32 cellular contexts compared by ENCODE assay signal in genomic region chr2:38828460-38828859, GRCh38. TPM values are rescaled to one million over a fixed set of nuclear protein-coding genes. Genes with fewer than 3 reads are reported as not detected.
DNase-seq lines count a peak whose midpoint lies in the region; ATAC-seq, FAIRE-seq and TF ChIP-seq lines count a peak whose summit lies in the region.
"Had no signal": no experiment of that assay in that cellular context is flagged by ENCODE, and none has a peak within 500 bp of the region (broad histone marks: within the 10 kb centered on the region; RNA-seq: fewer than 3 reads in every experiment).

No MANE protein-coding gene starts in this region.

- no peak overlapping the region for H3K4me3 ChIP-seq in A549
- H3K4me3 ChIP-seq in HEK293 (ENCODE audit: low read depth, low read length), result no peak overlapping the region
- no peak overlapping the region for H3K4me3 ChIP-seq in PC-9
- H3K4me3 ChIP-seq in ovary, result no peak overlapping the region
- H3K4me3 ChIP-seq: BLaER1 treated with 17β-estradiol and CSF1 and Interleukin-3, amounts not matched to agents 10 nM and 100 nM; GM12878; SJSA1 had no signal

- H3K27ac Mint-ChIP-seq in chondrocyte (ENCODE audit: unreplicated experiment), result peak overlapping the region; percentile 93
- H3K27ac Mint-ChIP-seq: CD4-positive, alpha-beta memory T cell; T-cell had no signal

- peak overlapping the region; percentile 78 to 90 for H3K27ac ChIP-seq in A549
- H3K27ac ChIP-seq in HEK293 (ENCODE audit: extremely low read depth, low read depth, low read length), result no peak overlapping the region
- peak overlapping the region; percentile 69 for H3K27ac ChIP-seq in PC-9
- H3K27ac ChIP-seq in ovary, result no peak overlapping the region

- no TSS peak for BruUV-seq in PC-9 (replicated peaks; lab: Mats Ljungman, UMichigan)

- WGBS in A549 (ENCODE audit: missing lambda C conversion rate), result 85% methylated on average over 4 of the region's 4 CpGs
- WGBS in ovary, 3 donors, result 70 to 82% (median 82%) methylated on average over 4 of the region's 4 CpGs

- no peaks in the 10 kb centered on the region for H3K27me3 Mint-ChIP-seq in chondrocyte (ENCODE audit: low read depth)
- H3K27me3 Mint-ChIP-seq: CD4-positive, alpha-beta memory T cell; T-cell had no signal

- H4K20me1 ChIP-seq in PC-9 (ENCODE audit: insufficient read depth), result no peaks in the 10 kb centered on the region
- H4K20me1 ChIP-seq: BLaER1 treated with 17β-estradiol and CSF1 and Interleukin-3, amounts not matched to agents 10 nM and 100 nM had no signal

- TF ChIP-seq EP300 in A549 (IDR thresholded peaks at IDR 0.05) (no peak), ovary (IDR thresholded peaks at IDR 0.05) (no peak)

- no peaks in the 10 kb centered on the region for H3K79me2 ChIP-seq in PC-9 (ENCODE audit: low read depth)

- no peak for FAIRE-seq in A549 (lab: Jason Lieb, UNC)
- FAIRE-seq: A204.1, GM12878, H1 had no signal

- TF ChIP-seq CTCF in A549 (IDR thresholded peaks at IDR 0.05) (no peak), HEK293 (tag by site-specific recombination; IDR thresholded peaks at IDR 0.05) (no peak), PC-9 (conservative IDR thresholded peaks at IDR 0.05) (no peak), chondrocyte (IDR thresholded peaks at IDR 0.05) (no peak), ovary (IDR thresholded peaks at IDR 0.05) (no peak)

- H3K9me3 Mint-ChIP-seq in chondrocyte (ENCODE audit: low read depth), result no peaks in the 10 kb centered on the region
- H3K9me3 Mint-ChIP-seq: CD4-positive, alpha-beta memory T cell; T-cell had no signal

- peak overlapping the region; percentile 79; the same call in 2 of the 3 replicates for H3K4me2 ChIP-seq in A549
- no peak overlapping the region for H3K4me2 ChIP-seq in PC-9

- DNase-seq in A549 (ENCODE audit: low read depth in 1 of 2, low spot score in 1 of 2), result no peak
- no peak for DNase-seq in PC-9
- DNase-seq in chondrocyte (ENCODE audit: low spot score), result no peak
- no peak for DNase-seq in activated CD4-positive, CD25-positive, alpha-beta regulatory T cell treated with anti-CD3 and anti-CD28 coated beads, Interleukin-2, amount 50 U/mL, for 72 hours
- DNase-seq in ovary, result no peak
- DNase-seq: AML-193; CD4-positive, alpha-beta memory T cell; COR-L47; DMS 273 treated with DMSO at 0.1 percent for 48 hours; DMS79; EL; GDM1; HCEC 1CT; KBM-7; NCI-H1048; NCI-H1417; NCI-H1694; NCI-H2081; NCI-H2171; NCI-H226; NCI-H510A; NCI-H69; T-cell had no signal

- no peaks in the 10 kb centered on the region for H3K9me2 ChIP-seq in PC-9 (ENCODE audit: insufficient read depth)

- no peak overlapping the region for H2AFZ ChIP-seq in PC-9

- TF ChIP-seq POLR2A in A549 (IDR thresholded peaks at IDR 0.05; ENCODE audit: low read length) (no peak), ovary (IDR thresholded peaks at IDR 0.05) (no peak)

- H3K4me1 Mint-ChIP-seq in chondrocyte (ENCODE audit: low read depth), result peaks cover 12% of the 10 kb centered on the region
- H3K4me1 Mint-ChIP-seq: CD4-positive, alpha-beta memory T cell; T-cell had no signal

- H3K4me1 ChIP-seq in A549 (peaks cover 16% of the 10 kb centered on the region), HEK293 (ENCODE audit: control insufficient read depth, insufficient read depth, low read length) (no peaks in the 10 kb centered on the region), PC-9 (replicated peaks; ENCODE audit: insufficient read depth) (peaks cover 9% of the 10 kb centered on the region), ovary (ENCODE audit: insufficient read depth) (no peaks in the 10 kb centered on the region)

- ATAC-seq in A549 (peak in 1 of 2 experiments; percentile 30; a peak in 1 of 6 replicates), GM18520 (IDR thresholded peaks at IDR 0.05; ENCODE audit: unreplicated experiment) (no peak), GM21528 (IDR thresholded peaks at IDR 0.05; ENCODE audit: low FRiP score, unreplicated experiment) (no peak)
- ATAC-seq: GM12878, Right ventricle myocardium inferior, T-cell had no signal

- H3K36me3 ChIP-seq in HEK293 (ENCODE audit: control insufficient read depth in 2 of 2, insufficient read depth in 1 of 2, low read length in 2 of 2), result peaks cover 36 to 48% of the 10 kb centered on the region in 2 experiments; a peak in 2 of 3 replicates
- peaks cover 21% of the 10 kb centered on the region; the same call in 1 of the 2 replicates for H3K36me3 ChIP-seq in PC-9 (ENCODE audit: low read depth)
- no peaks in the 10 kb centered on the region for H3K36me3 ChIP-seq in ovary

- TF ChIP-seq RAD21 in A549 (conservative IDR thresholded peaks at IDR 0.05 in 1 of 2, IDR thresholded peaks at IDR 0.05 in 1 of 2), result no peak

- H3K27me3 ChIP-seq in PC-9 (ENCODE audit: insufficient read depth, low read depth) (no peaks in the 10 kb centered on the region), ovary (no peaks in the 10 kb centered on the region)
- H3K27me3 ChIP-seq: BLaER1 treated with 17β-estradiol and CSF1 and Interleukin-3, amounts not matched to agents 10 nM and 100 nM; SJSA1 had no signal

- CTCF ChIA-PET in A549 (lab: Yijun Ruan, JAX), result no interaction called here
- CTCF ChIA-PET in HEK293 (lab: Yijun Ruan, JAX), result interaction anchor here (0.6 kb wide), 2 partner anchors 247 to 266 kb away, joined by 3 to 4 read pairs; no protein-coding TSS in a partner anchor
- CTCF ChIA-PET in PC-9 (lab: Charles Lee), result no interaction called here

- H3K4me3 Mint-ChIP-seq in chondrocyte (ENCODE audit: unreplicated experiment), result no peak overlapping the region
- H3K4me3 Mint-ChIP-seq: CD4-positive, alpha-beta memory T cell; T-cell had no signal

- 0 out of 2 replicates have a peak, but pooled peaks cover 10% of the 10 kb centered on the region for H3F3A ChIP-seq in PC-9 (ENCODE audit: insufficient read depth, low read depth)

- intact Hi-C loops in PC-9 (cut with micrococcal nuclease; ENCODE audit: unreplicated experiment) (no loop called here), ovary (cut with DNase I) (no loop called here)

- H3K9me3 ChIP-seq in A549, result no peaks in the 10 kb centered on the region
- H3K9me3 ChIP-seq in HEK293 (ENCODE audit: control insufficient read depth, insufficient read depth, low read depth, low read length), result no peaks in the 10 kb centered on the region
- H3K9me3 ChIP-seq in PC-9 (ENCODE audit: insufficient read depth, low read depth), result no peaks in the 10 kb centered on the region
- H3K9me3 ChIP-seq in ovary, result no peaks in the 10 kb centered on the region
- H3K9me3 ChIP-seq: BLaER1 treated with 17β-estradiol and CSF1 and Interleukin-3, amounts not matched to agents 10 nM and 100 nM; SJSA1 had no signal

- POLR2A ChIA-PET in A549 (lab: Yijun Ruan, JAX), result interaction anchor here (5.3 kb wide), 1 partner anchor 78 kb away, joined by 36 read pairs; the partner anchor contains the start of gene SRSF7
- POLR2A ChIA-PET in HEK293 (lab: Yijun Ruan, JAX), result interaction anchor here (2.5 kb wide), 1 partner anchor 77 kb away, joined by 14 read pairs; the partner anchor contains the start of gene SRSF7
- POLR2A ChIA-PET in PC-9 (lab: Charles Lee; ENCODE audit: unreplicated experiment), result interaction anchor here (0.6 kb wide), 1 partner anchor 77 kb away, joined by 3 read pairs; the partner anchor contains the start of gene SRSF7

- H3K36me3 Mint-ChIP-seq in chondrocyte (ENCODE audit: low read depth), result peaks cover 10% of the 10 kb centered on the region

TF ChIP-seq in A549, 52 proteins besides CTCF, POLR2A, EP300 and RAD21 (continues in another document):
- TF ChIP-seq HEYL (CRISPR knock-in tag; IDR thresholded peaks at IDR 0.05) (no peak), EHMT2 (IDR thresholded peaks at IDR 0.05; ENCODE audit: low read depth) (no peak)

TF ChIP-seq in HEK293, 187 proteins besides CTCF, POLR2A, EP300 and RAD21:
- no peak for TF ChIP-seq ZNF2 (tag by site-specific recombination; IDR thresholded peaks at IDR 0.05)
- 0 out of 2 replicates have a peak, but pooled peaks have one; percentile 12 for TF ChIP-seq ZNF121 (tag by site-specific recombination; IDR thresholded peaks at IDR 0.05)

RNA-seq across cellular contexts. Expression of gene DHX57, which starts 47.3 kb away (rescaled TPM):
- polyA plus RNA-seq in A549 (2011; rRNA removed) (31.8 and 36.8 TPM in 2 replicates), A549 (2017; fragmentation: RNase III; extraction: RNeasy Plus Mini Kit Qiagen cat#74134 plus additional on column Dnase treatment) (20.6 to 21.6 TPM (median 21.1 TPM) in 3 replicates), ovary (10 to 100 TPM; 10.6 to 16.5 TPM)
- polyA plus RNA-seq in A549 (2012; cell fraction: cytosol; rRNA removed), result 8.8 and 9.3 TPM in 2 replicates
- polyA plus RNA-seq in A549 (2012; cell fraction: nucleus; rRNA removed), result 9.7 and 13.7 TPM in 2 replicates
- polyA minus RNA-seq in A549 (2011; rRNA and poly(A)+ RNA removed), result 37.3 and 37.5 TPM in 2 replicates
- total RNA-seq in PC-9 (2021) (20.8 and 28.1 TPM in 2 replicates), chondrocyte (13.6 to 21.8 TPM (median 18.2 TPM) in 3 replicates), ovary (10 to 100 TPM in 6 of 7 donors, 1 to 10 TPM in 1; 8.7 to 24.4 (median 16.9) TPM)

RNA-seq across cellular contexts. Expression of gene MORN2, which starts 47.3 kb away (rescaled TPM):
- 32.5 and 54.7 TPM in 2 replicates for polyA plus RNA-seq in A549 (2011; rRNA removed)
- 13.7 and 19.5 TPM in 2 replicates for polyA plus RNA-seq in A549 (2012; cell fraction: cytosol; rRNA removed)
- polyA plus RNA-seq in A549 (2012; cell fraction: nucleus; rRNA removed), result 4.0 and 8.2 TPM in 2 replicates
- 44.7 to 48.9 TPM (median 45.9 TPM) in 3 replicates for polyA plus RNA-seq in A549 (2017; fragmentation: RNase III; extraction: RNeasy Plus Mini Kit Qiagen cat#74134 plus additional on column Dnase treatment)
- 3.1 and 3.5 TPM in 2 replicates for polyA minus RNA-seq in A549 (2011; rRNA and poly(A)+ RNA removed)
- total RNA-seq in PC-9 (2021), result 16.7 and 22.9 TPM in 2 replicates
- 9.5 to 20.0 TPM (median 9.8 TPM) in 3 replicates for total RNA-seq in chondrocyte
- 10 to 100 TPM; 12.9 to 46.9 (median 15.9) TPM for total RNA-seq in ovary
- 10 to 100 TPM; 25.7 to 31.8 TPM for polyA plus RNA-seq in ovary

RNA-seq across cellular contexts. Expression of gene GEMIN6, which starts 50.5 kb away (rescaled TPM):
- polyA plus RNA-seq in A549 (2011; rRNA removed) (46.7 and 51.2 TPM in 2 replicates), A549 (2017; fragmentation: RNase III; extraction: RNeasy Plus Mini Kit Qiagen cat#74134 plus additional on column Dnase treatment) (53.2 to 59.0 TPM (median 53.5 TPM) in 3 replicates), ovary (10 to 100 TPM in 1 of 2 donors, 1 to 10 TPM in 1; 6.9 to 14.9 TPM)
- polyA plus RNA-seq in A549 (2012; cell fraction: cytosol; rRNA removed), result 19.8 and 22.5 TPM in 2 replicates
- 4.4 and 8.1 TPM in 2 replicates for polyA plus RNA-seq in A549 (2012; cell fraction: nucleus; rRNA removed)
- polyA minus RNA-seq in A549 (2011; rRNA and poly(A)+ RNA removed), result 8.5 and 12.0 TPM in 2 replicates
- total RNA-seq in PC-9 (2021) (15.9 and 19.1 TPM in 2 replicates), chondrocyte (9.8 to 12.6 TPM (median 12.0 TPM) in 3 replicates), ovary (10 to 100 TPM in 6 of 7 donors, 1 to 10 TPM in 1; 6.4 to 17.6 (median 12.1) TPM)

Comparison
In these comparisons a context has a peak if more than half of its experiments do, and no peak if none do; other contexts are left out.
1. H3K27ac ChIP-seq: peak in A549 (2 of 2) and PC-9 (single experiment); none in HEK293 (single experiment) and ovary (0 of 2).